Comparison of ENCODE assay signal across 8 cellular contexts in genomic region chr11:35662649-35663407, GRCh38. TPM values are rescaled to one million over a fixed set of nuclear protein-coding genes. Genes with fewer than 3 reads are reported as not detected.
DNase-seq lines count a peak whose midpoint lies in the region; ATAC-seq and TF ChIP-seq lines count a peak whose summit lies in the region.

Gene TRIM44, plus strand, starts transcription at chr11:35662775. Its CDS starts 337 bp downstream, at chr11:35663112.

- peaks cover 4% of the 10 kb centered on the region for H3K27me3 Mint-ChIP-seq in neural progenitor cell (ENCODE audit: insufficient read depth, low read depth)

- H3K4me1 ChIP-seq in neural progenitor cell = peaks cover 6% of the 10 kb centered on the region

- peak within 1 kb of the TSS; percentile 95 for H3K4me3 Mint-ChIP-seq in neural progenitor cell

- peak within 1 kb of the TSS; percentile 94 for H2AFZ ChIP-seq in neural progenitor cell (replicated peaks)

- H3K36me3 ChIP-seq in neural progenitor cell = peaks cover 27% of the 10 kb centered on the region

- peaks cover 48% of the 10 kb centered on the region for H3K79me2 ChIP-seq in neural progenitor cell (ENCODE audit: low read depth)

- peaks cover 31% of the 10 kb centered on the region for H3K4me1 Mint-ChIP-seq in neural progenitor cell

- H3K27me3 ChIP-seq in neural progenitor cell = peaks cover 53% of the 10 kb centered on the region

- ATAC-seq in GM21619 (IDR thresholded peaks at IDR 0.05; ENCODE audit: unreplicated experiment) = peak; percentile 93

- H3K27ac ChIP-seq in neural progenitor cell = no peak within 1 kb of the TSS

- H3K4me2 ChIP-seq in neural progenitor cell = peak within 1 kb of the TSS; percentile 74

- H3F3A ChIP-seq in neural progenitor cell (ENCODE audit: low read depth) = peaks cover 20% of the 10 kb centered on the region

- no peak within 1 kb of the TSS for H3K9ac ChIP-seq in neural progenitor cell

- no peak for TF ChIP-seq CTCF in foreskin fibroblast (IDR thresholded peaks at IDR 0.05; ENCODE audit: low read depth, low read length)
- TF ChIP-seq CTCF in neural progenitor cell (IDR thresholded peaks at IDR 0.05) = no peak

- peak within 1 kb of the TSS; percentile 97 for H3K27ac Mint-ChIP-seq in neural progenitor cell

- peaks cover 32% of the 10 kb centered on the region for H3K36me3 Mint-ChIP-seq in neural progenitor cell

- no peaks in the 10 kb centered on the region for H4K20me1 ChIP-seq in neural progenitor cell (ENCODE audit: low read depth)

- DNase-seq in DMS79 treated with DMSO at 0.1 percent for 48 hours (lab: John Stamatoyannopoulos, UW) (peak; percentile 66), SHP77 (lab: John Stamatoyannopoulos, UW) (peak; percentile 78 to 85), activated gamma-delta T cell (lab: John Stamatoyannopoulos, UW) (peak; percentile 71), foreskin fibroblast (peak; percentile 81 to 93), neural progenitor cell (ENCODE audit: low spot score) (peak; percentile 74), stromal cell of bone marrow (ENCODE audit: low read depth) (peak; percentile 70)
- DNase-seq in Jurkat, Clone E6-1 (ENCODE audit: low read depth, low spot score) = peak; percentile 46

- H3K9me3 Mint-ChIP-seq in neural progenitor cell = peaks cover 35% of the 10 kb centered on the region

- H3K9me3 ChIP-seq in neural progenitor cell (ENCODE audit: low read depth) = peaks cover 18% of the 10 kb centered on the region

- peak within 1 kb of the TSS; percentile 55 for H3K4me3 ChIP-seq in Jurkat, Clone E6-1 (ENCODE audit: low read length)
- H3K4me3 ChIP-seq in foreskin fibroblast (ENCODE audit: low read depth in 1 of 2, low read length in 2 of 2) = peak within 1 kb of the TSS; percentile 65 to 91
- peak within 1 kb of the TSS; percentile 49 for H3K4me3 ChIP-seq in neural progenitor cell

RNA-seq across cellular contexts. Expression of gene TRIM44, which starts in this region (rescaled TPM):
- 30.2 TPM for polyA plus RNA-seq in Jurkat, Clone E6-1 (2012; ENCODE audit: insufficient read depth, insufficient read length)
- total RNA-seq in neural progenitor cell (ENCODE audit: low replicate concordance) = 28.5 and 44.1 TPM in 2 replicates
